In the genomic region with DNA sequence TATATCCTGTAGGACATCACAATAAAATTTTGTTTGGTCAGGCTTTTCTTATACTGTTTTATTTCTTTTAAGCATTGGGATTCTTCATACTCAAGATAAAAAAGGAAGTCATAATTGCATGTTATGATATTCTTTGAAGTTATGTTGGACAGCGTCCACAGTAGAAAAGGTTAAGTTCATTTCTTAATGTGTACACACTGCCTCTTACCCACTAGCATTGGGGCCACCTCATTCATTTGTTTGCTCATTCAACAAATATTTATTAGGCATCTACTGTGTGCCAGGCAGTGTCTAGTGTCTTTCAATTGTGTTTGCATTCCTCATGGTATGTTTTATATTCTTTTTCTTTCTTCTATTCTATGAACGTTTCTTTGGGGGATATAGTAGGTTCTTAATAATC, we compare ENCODE assay signal across 1 cellular context.
TF ChIP-seq lines count a peak whose summit lies in the region.

No MANE protein-coding gene starts in this region.

TF ChIP-seq in IMR-90, 13 proteins besides CTCF, POLR2A, EP300 and RAD21:
- TF ChIP-seq MAZ (IDR thresholded peaks at IDR 0.05; ENCODE audit: borderline replicate concordance, low read depth, low read length) (no peak), MAFK (IDR thresholded peaks at IDR 0.05; ENCODE audit: low read depth, low read length) (no peak), NFE2L2 (IDR thresholded peaks at IDR 0.05; ENCODE audit: low read depth, low read length) (no peak), CHD1 (IDR thresholded peaks at IDR 0.05; ENCODE audit: low read depth, low read length) (no peak), MXI1 (IDR thresholded peaks at IDR 0.05; ENCODE audit: borderline replicate concordance, low read depth, low read length) (no peak), FOS (IDR thresholded peaks at IDR 0.05; ENCODE audit: low read depth, low read length) (no peak), RCOR1 (IDR thresholded peaks at IDR 0.05; ENCODE audit: insufficient replicate concordance, low read length) (no peak), CEBPB (IDR thresholded peaks at IDR 0.05; ENCODE audit: low read depth, low read length) (no peak), BHLHE40 (IDR thresholded peaks at IDR 0.05; ENCODE audit: low read depth, low read length) (no peak), USF2 (IDR thresholded peaks at IDR 0.05; ENCODE audit: low read depth, low read length) (no peak), RFX5 (IDR thresholded peaks at IDR 0.05; ENCODE audit: low read depth, low read length) (no peak), ELK1 (IDR thresholded peaks at IDR 0.05; ENCODE audit: borderline replicate concordance, low read depth, low read length) (no peak), SMC3 (IDR thresholded peaks at IDR 0.05; ENCODE audit: low read depth, low read length) (no peak)
